25 cellular contexts compared by ENCODE assay signal in genomic region chr4:21202959-21203358, GRCh38.
"Had no signal": no experiment of that assay in that cellular context is flagged by ENCODE, and none has a peak within 500 bp of the region (broad histone marks: within the 10 kb centered on the region; RNA-seq: fewer than 3 reads in every experiment).

No MANE protein-coding gene starts in this region.

- H3K4me3 ChIP-seq: coronary artery, dorsolateral prefrontal cortex, esophagus squamous epithelium, gastroesophageal sphincter, pancreas, spleen, tibial artery, upper lobe of left lung, uterus had no signal

- H3K36me3 Mint-ChIP-seq: immature natural killer cell; naive thymus-derived CD4-positive, alpha-beta T cell; stimulated activated memory B cell treated with anti-CD40 and anti-IgM and Interleukin-4, amounts not matched to agents 10 μg/mL and 1 μg/mL and 100 μg/mL, for 72 hours had no signal

- DNase-seq: effector CD8-positive, alpha-beta T cell; esophagus squamous epithelium; foreskin fibroblast; glutamatergic neuron; immature natural killer cell; naive thymus-derived CD4-positive, alpha-beta T cell; nephron progenitor cell; pancreas; retina; spleen; stimulated activated CD4-positive, alpha-beta T cell treated with anti-CD3 and anti-CD28 coated beads, Interleukin-15, amount 100 ng/mL, for 24 hours; stimulated activated CD4-positive, alpha-beta T cell treated with anti-CD3 and anti-CD28 coated beads, Interleukin-1b, Interleukin-23, amount 100 ng/mL, for 48 hours; stimulated activated CD4-positive, alpha-beta T cell treated with anti-CD3 and anti-CD28 coated beads, Interleukin-4, amount 100 ng/mL, for 24 hours; tibial artery; upper lobe of left lung; uterus had no signal

- H3K4me1 ChIP-seq: gastroesophageal sphincter, pancreas, spleen, tibial artery, upper lobe of left lung, uterus had no signal

- H3K27ac Mint-ChIP-seq: immature natural killer cell; nephron progenitor cell; progenitor cell of endocrine pancreas; stimulated activated memory B cell treated with anti-CD40 and anti-IgM and Interleukin-4, amounts not matched to agents 10 μg/mL and 1 μg/mL and 100 μg/mL, for 72 hours; stimulated activated naive CD8-positive, alpha-beta T cell treated with anti-CD3 and anti-CD28 coated beads, Interleukin-15, Interleukin-2, amounts not matched to agents 100 ng/mL and 50 ng/mL, for 24 hours had no signal

- H3K27me3 ChIP-seq: dorsolateral prefrontal cortex, gastroesophageal sphincter, neutrophil, pancreas, spleen, tibial artery, upper lobe of left lung, uterus had no signal

- H3K4me1 Mint-ChIP-seq: immature natural killer cell; naive thymus-derived CD4-positive, alpha-beta T cell; nephron progenitor cell; stimulated activated memory B cell treated with anti-CD40 and anti-IgM and Interleukin-4, amounts not matched to agents 10 μg/mL and 1 μg/mL and 100 μg/mL, for 72 hours had no signal

- H3K4me3 Mint-ChIP-seq: immature natural killer cell; naive thymus-derived CD4-positive, alpha-beta T cell; nephron progenitor cell; stimulated activated memory B cell treated with anti-CD40 and anti-IgM and Interleukin-4, amounts not matched to agents 10 μg/mL and 1 μg/mL and 100 μg/mL, for 72 hours; stimulated activated naive CD8-positive, alpha-beta T cell treated with anti-CD3 and anti-CD28 coated beads, Interleukin-15, Interleukin-2, amounts not matched to agents 100 ng/mL and 50 ng/mL, for 24 hours had no signal

- ATAC-seq: gastroesophageal sphincter; naive thymus-derived CD4-positive, alpha-beta T cell; pancreas; sciatic nerve; stimulated activated memory B cell treated with anti-CD40 and anti-IgM and Interleukin-4, amounts not matched to agents 10 μg/mL and 1 μg/mL and 100 μg/mL, for 72 hours had no signal

- H3K27me3 Mint-ChIP-seq: naive thymus-derived CD4-positive, alpha-beta T cell; stimulated activated memory B cell treated with anti-CD40 and anti-IgM and Interleukin-4, amounts not matched to agents 10 μg/mL and 1 μg/mL and 100 μg/mL, for 72 hours; stimulated activated naive CD8-positive, alpha-beta T cell treated with anti-CD3 and anti-CD28 coated beads, Interleukin-15, Interleukin-2, amounts not matched to agents 100 ng/mL and 50 ng/mL, for 24 hours had no signal

- H3K27ac ChIP-seq: coronary artery, dorsolateral prefrontal cortex, epithelial cell of prostate, esophagus squamous epithelium, gastroesophageal sphincter, neutrophil, pancreas, spleen, tibial artery, upper lobe of left lung, uterus had no signal

- H3K9me3 Mint-ChIP-seq: nephron progenitor cell; stimulated activated memory B cell treated with anti-CD40 and anti-IgM and Interleukin-4, amounts not matched to agents 10 μg/mL and 1 μg/mL and 100 μg/mL, for 72 hours; stimulated activated naive CD8-positive, alpha-beta T cell treated with anti-CD3 and anti-CD28 coated beads, Interleukin-15, Interleukin-2, amounts not matched to agents 100 ng/mL and 50 ng/mL, for 24 hours had no signal

- H3K36me3 ChIP-seq: esophagus squamous epithelium, gastroesophageal sphincter, neutrophil, pancreas, spleen, tibial artery, upper lobe of left lung, uterus had no signal
